In the genomic region with DNA sequence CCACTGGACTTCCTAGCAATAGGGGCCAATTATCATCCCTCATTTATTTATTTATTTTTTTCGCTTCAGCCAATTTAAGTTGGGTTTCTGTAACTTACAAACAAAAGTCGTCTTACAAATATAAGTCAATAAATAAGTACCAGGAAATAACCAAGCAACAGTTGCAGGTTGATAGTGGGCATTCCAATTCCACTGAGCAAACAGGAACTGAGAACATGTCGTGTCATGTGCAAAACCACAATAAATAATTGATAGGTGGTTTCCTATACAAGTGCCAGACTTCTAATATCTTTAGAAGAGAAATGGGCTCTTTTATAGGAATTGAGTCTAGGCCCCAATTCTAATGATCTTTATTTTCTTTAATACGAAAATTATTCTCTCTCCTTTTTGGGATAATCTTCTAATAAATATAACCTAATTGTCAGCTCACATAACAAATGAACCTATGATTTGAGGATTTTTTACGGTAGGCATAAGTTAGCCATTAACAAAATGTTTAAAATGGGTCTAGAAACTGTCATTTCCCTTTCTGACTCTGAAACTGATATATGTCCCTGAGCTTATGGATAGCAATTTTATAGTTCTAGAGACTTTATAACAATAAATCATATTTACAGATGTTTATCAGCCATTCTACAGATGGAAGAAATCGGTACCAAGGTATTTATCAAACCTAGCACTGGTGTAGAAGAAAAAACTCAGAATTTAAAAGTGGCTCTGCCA, we compare ENCODE assay signal across 9 cellular contexts.
DNase-seq lines count a peak whose midpoint lies in the region; ATAC-seq and TF ChIP-seq lines count a peak whose summit lies in the region.
"Had no signal": no experiment of that assay in that cellular context is flagged by ENCODE, and none has a peak within 500 bp of the region (broad histone marks: within the 10 kb centered on the region; RNA-seq: fewer than 3 reads in every experiment).

No MANE protein-coding gene starts in this region.

- intact Hi-C loops in activated B cell treated with CpG ODN at 0.5 μM for 24 hours (cut with micrococcal nuclease) = loop anchor here (1.0 to 5.0 kb wide), 5 partner anchors 36 to 377 kb away; no protein-coding TSS in a partner anchor
- intact Hi-C loops in uterus (cut with DNase I; ENCODE audit: low total_unique reads) = no loop called here

- H3K9me3 ChIP-seq in uterus = no peaks in the 10 kb centered on the region

- TF ChIP-seq POLR2A in uterus (IDR thresholded peaks at IDR 0.05) = no peak

- CTCF ChIA-PET in activated B cell treated with CpG ODN at 0.5 μM for 24 hours (lab: Charles Lee) = interaction anchor here (0.6 to 0.9 kb wide), 2 partner anchors 56 to 586 kb away, joined by 3 to 4 read pairs; no protein-coding TSS in a partner anchor

- POLR2A ChIA-PET in activated B cell treated with CpG ODN at 0.5 μM for 24 hours (lab: Charles Lee) = interaction anchor here (0.7 to 3.7 kb wide), 15 partner anchors 21 to 571 kb away, joined by 3 to 59 read pairs (median 4); no protein-coding TSS in a partner anchor

- peaks cover 92% of the 10 kb centered on the region for H3K36me3 Mint-ChIP-seq in activated T-cell treated with anti-CD3 and anti-CD28 coated beads, Interleukin-2, amount 50 U/mL, for 24 hours (ENCODE audit: low read depth)
- H3K36me3 Mint-ChIP-seq in activated B cell treated with CpG ODN at 0.5 μM for 24 hours (ENCODE audit: low read depth) = peaks cover 83% of the 10 kb centered on the region
- H3K36me3 Mint-ChIP-seq in stimulated activated memory B cell treated with anti-CD40 and anti-IgM and Interleukin-4, amounts not matched to agents 10 μg/mL and 1 μg/mL and 100 μg/mL, for 72 hours = peaks cover 37% of the 10 kb centered on the region

- ATAC-seq in HG03135 (IDR thresholded peaks at IDR 0.05; ENCODE audit: unreplicated experiment) = peak; percentile 79
- ATAC-seq in activated B cell treated with CpG ODN at 0.5 μM for 24 hours (ENCODE audit: low read depth) = peak; percentile 54
- peak; percentile 81 for ATAC-seq in stimulated activated memory B cell treated with anti-CD40 and anti-IgM and Interleukin-4, amounts not matched to agents 10 μg/mL and 1 μg/mL and 100 μg/mL, for 72 hours

- no peak overlapping the region for H3K27ac ChIP-seq in uterus

- H3K4me1 Mint-ChIP-seq in activated T-cell treated with anti-CD3 and anti-CD28 coated beads, Interleukin-2, amount 50 U/mL, for 24 hours (ENCODE audit: low read depth) = peaks cover 87% of the 10 kb centered on the region
- peaks cover 76% of the 10 kb centered on the region for H3K4me1 Mint-ChIP-seq in activated B cell treated with CpG ODN at 0.5 μM for 24 hours
- peaks cover 45% of the 10 kb centered on the region for H3K4me1 Mint-ChIP-seq in stimulated activated memory B cell treated with anti-CD40 and anti-IgM and Interleukin-4, amounts not matched to agents 10 μg/mL and 1 μg/mL and 100 μg/mL, for 72 hours

- H3K4me3 ChIP-seq in uterus = no peak overlapping the region
- H3K4me3 ChIP-seq: dorsolateral prefrontal cortex had no signal

- no peak for DNase-seq in activated T-cell treated with anti-CD3 and anti-CD28 coated beads, Interleukin-2, amount 50 U/mL, for 24 hours
- DNase-seq in activated T-cell treated with anti-CD3 and anti-CD28 coated beads for 4 hours (no peak), activated B cell treated with CpG ODN at 0.5 μM for 24 hours (no peak), RPMI8226 (no peak), hypothalamus (lab: John Stamatoyannopoulos, UW) (no peak), uterus (no peak)
- DNase-seq: dorsolateral prefrontal cortex had no signal

- no peaks in the 10 kb centered on the region for H3K4me1 ChIP-seq in uterus

- no peaks in the 10 kb centered on the region for H3K36me3 ChIP-seq in uterus

- peaks cover 7% of the 10 kb centered on the region for H3K9me3 Mint-ChIP-seq in activated T-cell treated with anti-CD3 and anti-CD28 coated beads, Interleukin-2, amount 50 U/mL, for 24 hours
- H3K9me3 Mint-ChIP-seq in activated B cell treated with CpG ODN at 0.5 μM for 24 hours = peaks cover 2% of the 10 kb centered on the region
- no peaks in the 10 kb centered on the region for H3K9me3 Mint-ChIP-seq in stimulated activated memory B cell treated with anti-CD40 and anti-IgM and Interleukin-4, amounts not matched to agents 10 μg/mL and 1 μg/mL and 100 μg/mL, for 72 hours

- H3K27me3 ChIP-seq in uterus = no peaks in the 10 kb centered on the region
- H3K27me3 ChIP-seq: dorsolateral prefrontal cortex had no signal

- no peaks in the 10 kb centered on the region for H3K27me3 Mint-ChIP-seq in activated T-cell treated with anti-CD3 and anti-CD28 coated beads, Interleukin-2, amount 50 U/mL, for 24 hours
- no peaks in the 10 kb centered on the region for H3K27me3 Mint-ChIP-seq in activated B cell treated with CpG ODN at 0.5 μM for 24 hours
- no peaks in the 10 kb centered on the region for H3K27me3 Mint-ChIP-seq in stimulated activated memory B cell treated with anti-CD40 and anti-IgM and Interleukin-4, amounts not matched to agents 10 μg/mL and 1 μg/mL and 100 μg/mL, for 72 hours

- TF ChIP-seq CTCF in activated B cell treated with CpG ODN at 0.5 μM for 24 hours (IDR thresholded peaks at IDR 0.05) (no peak), uterus (IDR thresholded peaks at IDR 0.05) (no peak)

- H3K27ac Mint-ChIP-seq in activated T-cell treated with anti-CD3 and anti-CD28 coated beads, Interleukin-2, amount 50 U/mL, for 24 hours = peak overlapping the region; percentile 97
- peak overlapping the region; percentile 92 for H3K27ac Mint-ChIP-seq in activated B cell treated with CpG ODN at 0.5 μM for 24 hours
- peak overlapping the region; percentile 93 for H3K27ac Mint-ChIP-seq in stimulated activated memory B cell treated with anti-CD40 and anti-IgM and Interleukin-4, amounts not matched to agents 10 μg/mL and 1 μg/mL and 100 μg/mL, for 72 hours

- peak overlapping the region; percentile 58 for H3K4me3 Mint-ChIP-seq in activated T-cell treated with anti-CD3 and anti-CD28 coated beads, Interleukin-2, amount 50 U/mL, for 24 hours
- H3K4me3 Mint-ChIP-seq in activated B cell treated with CpG ODN at 0.5 μM for 24 hours = peak overlapping the region; percentile 50
- H3K4me3 Mint-ChIP-seq in stimulated activated memory B cell treated with anti-CD40 and anti-IgM and Interleukin-4, amounts not matched to agents 10 μg/mL and 1 μg/mL and 100 μg/mL, for 72 hours = peak overlapping the region; percentile 23
